8 cellular contexts compared by ENCODE assay signal in the genomic region with DNA sequence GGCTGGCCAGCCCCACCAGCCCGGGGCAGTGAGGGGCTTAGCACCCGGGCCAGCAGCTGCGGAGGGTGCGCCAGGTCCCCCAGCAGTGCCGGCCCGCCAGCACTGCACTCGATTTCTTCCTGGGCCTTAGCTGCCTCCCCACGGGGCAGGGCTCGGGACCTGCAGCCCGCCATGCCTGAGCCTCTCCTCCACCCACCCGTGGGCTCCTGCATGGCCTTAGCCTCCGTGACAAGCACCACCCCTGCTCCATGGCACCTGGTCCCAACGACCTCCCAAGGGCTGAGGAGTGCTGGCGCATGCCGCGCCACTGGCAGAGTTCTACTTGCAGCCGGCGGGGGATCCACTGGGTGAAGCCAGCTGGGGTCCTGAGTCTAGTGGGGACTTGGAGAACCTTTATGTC.
"Had no signal": no experiment of that assay in that cellular context is flagged by ENCODE, and none has a peak within 500 bp of the region (broad histone marks: within the 10 kb centered on the region; RNA-seq: fewer than 3 reads in every experiment).

No MANE protein-coding gene starts in this region.

- H3K4me1 ChIP-seq: HAP-1 had no signal

- H3K36me3 ChIP-seq: HAP-1 had no signal

- H3K9ac ChIP-seq: GM23248 had no signal

- DNase-seq: GM23248, GOT3, H7, HFFc6, IMR-90 had no signal

- H3K4me3 ChIP-seq: GM23248, HAP-1, K562 had no signal

- H3K27ac ChIP-seq: GM23248 had no signal

- H2AFZ ChIP-seq: GM23248 had no signal

- ATAC-seq: HCT116, K562 had no signal

- H3K4me3 Mint-ChIP-seq: HFFc6 had no signal

- H3K27ac Mint-ChIP-seq: HFFc6 had no signal

- H3K9me3 ChIP-seq: HAP-1 had no signal
